In genomic region chr10:124478517-124478916, GRCh38 we compare ENCODE assay signal across 23 cellular contexts. TPM values are rescaled to one million over a fixed set of nuclear protein-coding genes. Genes with fewer than 3 reads are reported as not detected.
A peak's percentile ranks its signal among the peaks of the same experiment; 100 is the strongest.
DNase-seq lines count a peak whose midpoint lies in the region; ATAC-seq, FAIRE-seq and TF ChIP-seq lines count a peak whose summit lies in the region.
"Had no signal": no experiment of that assay in that cellular context is flagged by ENCODE, and none has a peak within 500 bp of the region (broad histone marks: within the 10 kb centered on the region; RNA-seq: fewer than 3 reads in every experiment).

No MANE protein-coding gene starts in this region.

- H3K4ac ChIP-seq in H1 (replicated peaks; ENCODE audit: insufficient read length, low read depth, low read length): no peak overlapping the region

- no peak overlapping the region for H3K4me2 ChIP-seq in H1 (ENCODE audit: insufficient read depth in 1 of 2, low read depth in 2 of 2, low read length in 2 of 2)

- H3K23ac ChIP-seq in H1 (ENCODE audit: insufficient read length): no peak overlapping the region

- H3K18ac ChIP-seq in H1 (ENCODE audit: extremely low read depth, low read length): no peak overlapping the region

- H3K27me3 ChIP-seq in H1 (replicated peaks in 1 of 4; ENCODE audit: control insufficient read depth in 3 of 4, extremely low read depth in 1 of 4, insufficient read depth in 3 of 4, low read length in 3 of 4) (no peaks in the 10 kb centered on the region), liver (ENCODE audit: control insufficient read depth in 4 of 4, insufficient read depth in 4 of 4, low read length in 3 of 4) (no peaks in the 10 kb centered on the region)
- H3K27me3 ChIP-seq: BE2C, SJCRH30 had no signal

- H2BK15ac ChIP-seq in H1 (ENCODE audit: low read length): no peak overlapping the region

- no peak overlapping the region for H4K5ac ChIP-seq in H1 (ENCODE audit: insufficient read length, low read depth, low read length)

- H2AFZ ChIP-seq in H1 (ENCODE audit: low read length): no peak overlapping the region
- H2AFZ ChIP-seq: GM23248 had no signal

- H3K27ac ChIP-seq in H1 (ENCODE audit: low read depth, low read length) (no peak overlapping the region), liver (ENCODE audit: low read depth in 1 of 2, low read length in 2 of 2) (peak overlapping the region in 1 of 2 donors; percentile 44)
- H3K27ac ChIP-seq: GM23248, SJCRH30 had no signal

- no peaks in the 10 kb centered on the region for H3K79me2 ChIP-seq in H1 (ENCODE audit: control insufficient read depth in 1 of 2, insufficient read depth in 2 of 2, low read length in 2 of 2)

- FAIRE-seq in H1 (lab: Jason Lieb, UNC): no peak
- FAIRE-seq: GM12892 had no signal

- no peak for ATAC-seq in HG02642 (IDR thresholded peaks at IDR 0.05; ENCODE audit: poor library complexity, unreplicated experiment)

- H3K79me1 ChIP-seq in H1 (ENCODE audit: low read depth, low read length): peaks cover 12% of the 10 kb centered on the region

- H3K9ac ChIP-seq in H1 (replicated peaks in 1 of 4; ENCODE audit: extremely low read depth in 1 of 4, low read depth in 3 of 4, low read length in 3 of 4) (no peak overlapping the region), liver (ENCODE audit: low read depth in 1 of 2, low read length in 2 of 2) (no peak overlapping the region)
- H3K9ac ChIP-seq: GM23248 had no signal

- H3K36me3 ChIP-seq in H1 (ENCODE audit: control insufficient read depth in 2 of 4, insufficient read depth in 4 of 4, low read length in 3 of 4): no peaks in the 10 kb centered on the region
- no peaks in the 10 kb centered on the region for H3K36me3 ChIP-seq in liver (ENCODE audit: control insufficient read depth in 4 of 4, insufficient read depth in 3 of 4, low read depth in 1 of 4, low read length in 3 of 4)
- H3K36me3 ChIP-seq: BE2C, SJCRH30 had no signal

- TF ChIP-seq RAD21 in H1 (IDR thresholded peaks at IDR 0.05 in 1 of 2, conservative IDR thresholded peaks at IDR 0.05 in 1 of 2; ENCODE audit: low read depth in 2 of 2, low read length in 2 of 2) (no peak), liver (IDR thresholded peaks at IDR 0.05) (peak in 1 of 2 donors; percentile 45)

- POLR2A ChIA-PET in H1 (lab: Charles Lee; ENCODE audit: partially characterized antibody): interaction anchor here (1.3 kb wide), 1 partner anchor 14 kb away, joined by 4 read pairs; no protein-coding TSS in a partner anchor

- no peak overlapping the region for H4K8ac ChIP-seq in H1 (ENCODE audit: extremely low read depth, insufficient read depth, low read length)

- H2BK120ac ChIP-seq in H1 (replicated peaks; ENCODE audit: low read depth, low read length): no peak overlapping the region

- H3K9me3 ChIP-seq in H1 (ENCODE audit: insufficient read depth in 2 of 2, low read depth in 1 of 2, low read length in 1 of 2) (no peaks in the 10 kb centered on the region), liver (ENCODE audit: control insufficient read depth in 4 of 4, low read length in 3 of 4) (no peaks in the 10 kb centered on the region)
- H3K9me3 ChIP-seq: BE2C, SJCRH30 had no signal

- H4K20me1 ChIP-seq in H1 (replicated peaks in 1 of 2; ENCODE audit: control insufficient read depth in 1 of 2, insufficient read depth in 2 of 2, low read length in 2 of 2): peaks cover 0 to 2% of the 10 kb centered on the region in 2 experiments

- H3K14ac ChIP-seq in H1 (ENCODE audit: insufficient read length): no peak overlapping the region

- no peak overlapping the region for H3K4me3 ChIP-seq in H1 (ENCODE audit: extremely low read depth in 1 of 4, insufficient read depth in 2 of 4, low read depth in 3 of 4, low read length in 4 of 4)
- no peak overlapping the region for H3K4me3 ChIP-seq in liver (ENCODE audit: low read depth in 1 of 3, low read length in 3 of 3)
- H3K4me3 ChIP-seq: GM23248, SJCRH30 had no signal

- peak; percentile 83 for DNase-seq in ELF-1 (ENCODE audit: low read depth, low spot score)
- DNase-seq in NCI-H69 (lab: John Stamatoyannopoulos, UW): peak; percentile 13
- no peak for DNase-seq in H1 (ENCODE audit: low read depth in 1 of 2, low spot score in 2 of 2)
- no peak for DNase-seq in NCI-H128 (lab: John Stamatoyannopoulos, UW; ENCODE audit: unreplicated experiment)
- no peak for DNase-seq in A172 (ENCODE audit: low spot score)
- no peak for DNase-seq in NCI-H345 treated with DMSO at 0.1 percent for 48 hours (lab: John Stamatoyannopoulos, UW; ENCODE audit: unreplicated experiment)
- DNase-seq: BE2C; CD4-positive, CD25-positive, alpha-beta regulatory T cell; COR-L47; DMS 273 treated with DMSO at 0.1 percent for 48 hours; DND-41; GM23248; HCEC 1CT; MV-4-11; NCI-H1105 treated with DMSO at 0.1 percent for 48 hours; NCI-H187; NK-92 treated with Interleukin-12 subunit alpha and Interleukin-12 subunit beta, amount 100 ng/mL, for 24 hours; SJCRH30 had no signal

- H3K56ac ChIP-seq in H1 (replicated peaks; ENCODE audit: insufficient read length, low read depth, low read length): no peak overlapping the region

- no peak overlapping the region for H4K91ac ChIP-seq in H1 (replicated peaks; ENCODE audit: insufficient read length, low read length)

- CTCF ChIA-PET in H1 (lab: Charles Lee; ENCODE audit: partially characterized antibody): interaction anchor here (0.8 kb wide), 1 partner anchor 14 kb away, joined by 4 read pairs; no protein-coding TSS in a partner anchor

- H3K4me1 ChIP-seq in H1 (replicated peaks in 1 of 4; ENCODE audit: control insufficient read depth in 3 of 4, insufficient read depth in 4 of 4, low read length in 3 of 4): peaks cover 4 to 25% (median 12%) of the 10 kb centered on the region in 4 experiments
- H3K4me1 ChIP-seq in liver (ENCODE audit: control insufficient read depth in 4 of 4, insufficient read depth in 4 of 4, low read length in 3 of 4): peaks cover 7 to 34% (median 25%) of the 10 kb centered on the region in 4 donors
- H3K4me1 ChIP-seq: BE2C, SJCRH30 had no signal

- 0 out of 2 replicates have a peak, but pooled peaks cover 2% of the 10 kb centered on the region for H3K23me2 ChIP-seq in H1 (ENCODE audit: low read depth, low read length)

- H2BK20ac ChIP-seq in H1 (ENCODE audit: low read length): peak overlapping the region; percentile 72; the same call in 1 of the 2 replicates

- TF ChIP-seq EP300 in H1 (IDR thresholded peaks at IDR 0.05; ENCODE audit: borderline replicate concordance in 1 of 2, low read depth in 2 of 2, low read length in 2 of 2): no peak

- 0 out of 2 replicates have a peak overlapping the region, but pooled peaks have one; percentile 75 for H2BK5ac ChIP-seq in H1 (ENCODE audit: low read depth, low read length)

- 0 out of 2 replicates have a peak overlapping the region, but pooled peaks have one; percentile 96 for H2AK5ac ChIP-seq in H1 (ENCODE audit: low read depth, low read length)

- TF ChIP-seq CTCF in H1 (IDR thresholded peaks at IDR 0.05; ENCODE audit: control extremely low read depth in 1 of 3, insufficient read depth in 1 of 3, low read depth in 1 of 3, low read length in 3 of 3): no peak
- no peak for TF ChIP-seq CTCF in liver (IDR thresholded peaks at IDR 0.05; ENCODE audit: low read depth, low read length, missing input control)

- no peak for TF ChIP-seq POLR2A in H1 (IDR thresholded peaks at IDR 0.05; ENCODE audit: control extremely low read depth in 1 of 2, low read depth in 2 of 2, low read length in 2 of 2)

- 94% methylated on average over 14 of the region's 14 CpGs; no CpG with 5 or more reads in 1 of the 2 experiments for WGBS in H1 (ENCODE audit: extremely low coverage in 1 of 2, insufficient coverage in 1 of 2, insufficient read length in 1 of 2, insufficient replicate concordance in 2 of 2, low coverage in 1 of 2, low lambda C conversion rate in 2 of 2, missing lambda C conversion rate in 1 of 2), 2 experiments
- 41% methylated on average over 14 of the region's 14 CpGs for WGBS in liver

- peak overlapping the region; percentile 96; the same call in 1 of the 2 replicates for H2BK12ac ChIP-seq in H1 (ENCODE audit: low read depth, low read length)

TF ChIP-seq in liver, 16 proteins besides CTCF, POLR2A, EP300 and RAD21 (continues in another document):
- TF ChIP-seq NR2F2 (IDR thresholded peaks at IDR 0.05): no peak

RNA-seq across cellular contexts. Expression of gene LHPP, which starts 16.9 kb away (rescaled TPM):
- total RNA-seq in H1 (2021; fragmentation: NEBNext Ultra II Directional; extraction: Animal tissue kit (Norgen Biotek cat#: 25700)): 26.0 and 27.5 TPM in 2 replicates
- 45.0 and 50.5 TPM in 2 replicates for polyA plus RNA-seq in H1 (2011; rRNA removed)
- polyA plus RNA-seq in H1 (2011; cell fraction: cytosol; rRNA removed): 39.2 TPM
- polyA plus RNA-seq in H1 (2011; cell fraction: nucleus; rRNA removed): 40.4 TPM
- 20.9 to 42.0 TPM (median 37.2 TPM) in 4 replicates for polyA plus RNA-seq in H1 (2012, experiment 1 of 2)
- 36.6 TPM for polyA plus RNA-seq in H1 (2012, experiment 2 of 2)
- 18.9 TPM for polyA plus RNA-seq in H1 (2013, experiment 1 of 2)
- 18.9 TPM for polyA plus RNA-seq in H1 (2013, experiment 2 of 2)
- polyA minus RNA-seq in H1 (2011; rRNA and poly(A)+ RNA removed): 19.6 and 21.2 TPM in 2 replicates
- polyA minus RNA-seq in H1 (2011; cell fraction: cytosol; rRNA and poly(A)+ RNA removed): 10.4 TPM
- polyA minus RNA-seq in H1 (2011; cell fraction: nucleus; rRNA and poly(A)+ RNA removed): 24.9 TPM
- 10 to 100 TPM; 15.9 to 25.7 TPM for total RNA-seq in liver
- 10 to 100 TPM; 26.7 to 39.9 TPM for polyA plus RNA-seq in liver
- total RNA-seq in A172 (2014; rRNA removed; shearing (Covaris generic)): 5.7 and 6.3 TPM in 2 replicates

RNA-seq across cellular contexts. Expression of gene NKX1-2, which starts 28.7 kb away (rescaled TPM):
- total RNA-seq in H1 (2021; fragmentation: NEBNext Ultra II Directional; extraction: Animal tissue kit (Norgen Biotek cat#: 25700)): 33.9 and 34.9 TPM in 2 replicates
- 11.5 and 12.7 TPM in 2 replicates for polyA plus RNA-seq in H1 (2011; rRNA removed)
- polyA plus RNA-seq in H1 (2011; cell fraction: cytosol; rRNA removed): 17.0 TPM
- 9.4 TPM for polyA plus RNA-seq in H1 (2011; cell fraction: nucleus; rRNA removed)
- polyA plus RNA-seq in H1 (2012, experiment 1 of 2): 17.0 to 28.5 TPM (median 22.6 TPM) in 4 replicates
- polyA plus RNA-seq in H1 (2012, experiment 2 of 2): 25.6 TPM
- 22.8 TPM for polyA plus RNA-seq in H1 (2013, experiment 1 of 2)
- polyA plus RNA-seq in H1 (2013, experiment 2 of 2): 23.9 TPM
- polyA minus RNA-seq in H1 (2011; rRNA and poly(A)+ RNA removed): 18.1 and 19.2 TPM in 2 replicates
- polyA minus RNA-seq in H1 (2011; cell fraction: cytosol; rRNA and poly(A)+ RNA removed): 29.8 TPM
- polyA minus RNA-seq in H1 (2011; cell fraction: nucleus; rRNA and poly(A)+ RNA removed): 15.2 TPM
- not detected for total RNA-seq in liver
- polyA plus RNA-seq in liver: not detected
- total RNA-seq in A172 (2014; rRNA removed; shearing (Covaris generic)): 0.22 TPM in 1 of 2 replicates, not detected in the other
- total RNA-seq: A673; CD4-positive, CD25-positive, alpha-beta regulatory T cell; GM23248 had no signal
- polyA plus RNA-seq: CD4-positive, CD25-positive, alpha-beta regulatory T cell; GM23248; IgD-negative memory B cell had no signal

RNA-seq across cellular contexts. Expression of gene OAT, which starts 59.8 kb away (rescaled TPM):
- 121 TPM in 2 replicates for total RNA-seq in H1 (2021; fragmentation: NEBNext Ultra II Directional; extraction: Animal tissue kit (Norgen Biotek cat#: 25700))
- polyA plus RNA-seq in H1 (2011; rRNA removed) (40.3 and 67.8 TPM in 2 replicates), liver (10 to 100 TPM; 25.1 to 70.4 TPM)
- polyA plus RNA-seq in H1 (2011; cell fraction: cytosol; rRNA removed): 78.9 TPM
- 33.9 TPM for polyA plus RNA-seq in H1 (2011; cell fraction: nucleus; rRNA removed)
- polyA plus RNA-seq in H1 (2012, experiment 1 of 2): 69.7 to 96.8 TPM (median 81.5 TPM) in 4 replicates
- polyA plus RNA-seq in H1 (2012, experiment 2 of 2): 10.6 TPM
- polyA plus RNA-seq in H1 (2013, experiment 1 of 2): 57.5 TPM
- 54.5 TPM for polyA plus RNA-seq in H1 (2013, experiment 2 of 2)
- 65.2 and 99.5 TPM in 2 replicates for polyA minus RNA-seq in H1 (2011; rRNA and poly(A)+ RNA removed)
- polyA minus RNA-seq in H1 (2011; cell fraction: cytosol; rRNA and poly(A)+ RNA removed): 42.3 TPM
- 33.1 TPM for polyA minus RNA-seq in H1 (2011; cell fraction: nucleus; rRNA and poly(A)+ RNA removed)
- 100 to 1,000 TPM in 1 of 2 donors, 10 to 100 TPM in 1; 67.8 to 255 TPM for total RNA-seq in liver
- total RNA-seq in A172 (2014; rRNA removed; shearing (Covaris generic)): 133 and 141 TPM in 2 replicates

Comparison
In these comparisons a context has a peak if more than half of its experiments do, and no peak if none do; other contexts are left out.
1. DNase-seq: peak in ELF-1 (single experiment) and NCI-H69 (single experiment); none in H1 (0 of 2), NCI-H128 (single experiment), A172 (single experiment) and NCI-H345 treated with DMSO at 0.1 percent for 48 hours (single experiment).
2. RNA of gene NKX1-2, which starts 28.7 kb away (total RNA-seq): 33.9 to 34.9 TPM in H1; not detected in liver and 0.22 TPM in A172; every median in the first group is over 10 times any median in the second.